ENCODE assay signal across 11 cellular contexts in genomic region chr2:237431372-237431771, GRCh38. TPM values are rescaled to one million over a fixed set of nuclear protein-coding genes. Genes with fewer than 3 reads are reported as not detected.
A peak's percentile ranks its signal among the peaks of the same experiment; 100 is the strongest.
DNase-seq lines count a peak whose midpoint lies in the region; TF ChIP-seq lines count a peak whose summit lies in the region.
"Had no signal": no experiment of that assay in that cellular context is flagged by ENCODE, and none has a peak within 500 bp of the region (broad histone marks: within the 10 kb centered on the region; RNA-seq: fewer than 3 reads in every experiment).

No MANE protein-coding gene starts in this region.

- peaks cover 5% of the 10 kb centered on the region for H3K27me3 Mint-ChIP-seq in activated T-helper 1 cell treated with anti-CD3 and anti-CD28 coated beads, Interleukin-12 subunit alpha, Interleukin-12 subunit beta, Interleukin-2, Interleukin-4 antibody, amounts not matched to agents 30 ng/mL and 10 ng/mL and 1 ng/mL, durations not matched to agents 14 hours and 24 hours and 36 hours (ENCODE audit: insufficient read depth)

- H3K4me3 ChIP-seq in AG10803 (ENCODE audit: low read length) (no peak overlapping the region), lower leg skin (ENCODE audit: low read depth, poor library complexity, severe bottlenecking) (no peak overlapping the region), suprapubic skin (no peak overlapping the region)
- H3K4me3 ChIP-seq: esophagus squamous epithelium had no signal

- peaks cover 19% of the 10 kb centered on the region for H3K4me1 ChIP-seq in suprapubic skin

- intact Hi-C loops in activated T-helper 1 cell treated with anti-CD3 and anti-CD28 coated beads, Interleukin-12 subunit alpha, Interleukin-12 subunit beta, Interleukin-2, Interleukin-4 antibody, amounts not matched to agents 30 ng/mL and 10 ng/mL and 1 ng/mL, durations not matched to agents 14 hours and 24 hours and 36 hours (cut with micrococcal nuclease) = loop anchor here (5.0 to 10.0 kb wide), 2 partner anchors 241 to 877 kb away; no protein-coding TSS in a partner anchor
- intact Hi-C loops in lower leg skin (cut with DNase I; ENCODE audit: low total_unique reads) = no loop called here

- H3K27ac Mint-ChIP-seq in activated T-helper 1 cell treated with anti-CD3 and anti-CD28 coated beads, Interleukin-12 subunit alpha, Interleukin-12 subunit beta, Interleukin-2, Interleukin-4 antibody, amounts not matched to agents 30 ng/mL and 10 ng/mL and 1 ng/mL, durations not matched to agents 14 hours and 24 hours and 36 hours = peak overlapping the region; percentile 93

- peak overlapping the region; percentile 49 for H3K4me3 Mint-ChIP-seq in activated T-helper 1 cell treated with anti-CD3 and anti-CD28 coated beads, Interleukin-12 subunit alpha, Interleukin-12 subunit beta, Interleukin-2, Interleukin-4 antibody, amounts not matched to agents 30 ng/mL and 10 ng/mL and 1 ng/mL, durations not matched to agents 14 hours and 24 hours and 36 hours

- H3K36me3 ChIP-seq in suprapubic skin = no peaks in the 10 kb centered on the region
- H3K36me3 ChIP-seq: esophagus squamous epithelium had no signal

- peaks cover 2% of the 10 kb centered on the region for H3K9me3 Mint-ChIP-seq in activated T-helper 1 cell treated with anti-CD3 and anti-CD28 coated beads, Interleukin-12 subunit alpha, Interleukin-12 subunit beta, Interleukin-2, Interleukin-4 antibody, amounts not matched to agents 30 ng/mL and 10 ng/mL and 1 ng/mL, durations not matched to agents 14 hours and 24 hours and 36 hours

- H3K27me3 ChIP-seq in suprapubic skin = peaks cover 15% of the 10 kb centered on the region

- peak; percentile 92 for DNase-seq in AG10803 (ENCODE audit: low read depth)
- DNase-seq in ELR (ENCODE audit: low read depth) = peak; percentile 96
- no peak for DNase-seq in activated T-helper 1 cell treated with anti-CD3 and anti-CD28 coated beads, Interleukin-12 subunit alpha, Interleukin-12 subunit beta, Interleukin-2, Interleukin-4 antibody, amounts not matched to agents 30 ng/mL and 10 ng/mL and 1 ng/mL, durations not matched to agents 14 hours and 24 hours and 36 hours (ENCODE audit: low spot score)
- DNase-seq in foreskin melanocyte = peak; percentile 39
- no peak for DNase-seq in lower leg skin (ENCODE audit: low spot score in 2 of 2)
- DNase-seq in activated CD4-positive, CD25-positive, alpha-beta regulatory T cell (lab: John Stamatoyannopoulos, UW) = no peak
- no peak for DNase-seq in suprapubic skin (ENCODE audit: low spot score in 2 of 2)
- no peak for DNase-seq in SKM-1 treated with dmso at 0.1 percent for 144 hours (lab: John Stamatoyannopoulos, UW; ENCODE audit: unreplicated experiment)
- DNase-seq: esophagus squamous epithelium, kidney, Right ventricle myocardium superior had no signal

- TF ChIP-seq CTCF in AG10803 (conservative IDR thresholded peaks at IDR 0.05; ENCODE audit: low read length) = peak; percentile 15; the same call in 1 of the 2 replicates
- TF ChIP-seq CTCF in lower leg skin (IDR thresholded peaks at IDR 0.05) = no peak
- no peak for TF ChIP-seq CTCF in suprapubic skin (IDR thresholded peaks at IDR 0.05)

- no peak overlapping the region for H3K27ac ChIP-seq in suprapubic skin
- H3K27ac ChIP-seq: esophagus squamous epithelium had no signal

- H3K9me3 ChIP-seq in suprapubic skin = no peaks in the 10 kb centered on the region
- H3K9me3 ChIP-seq: esophagus squamous epithelium had no signal

- TF ChIP-seq EP300 in suprapubic skin (IDR thresholded peaks at IDR 0.05) = no peak

- peaks cover 99% of the 10 kb centered on the region for H3K4me1 Mint-ChIP-seq in activated T-helper 1 cell treated with anti-CD3 and anti-CD28 coated beads, Interleukin-12 subunit alpha, Interleukin-12 subunit beta, Interleukin-2, Interleukin-4 antibody, amounts not matched to agents 30 ng/mL and 10 ng/mL and 1 ng/mL, durations not matched to agents 14 hours and 24 hours and 36 hours (ENCODE audit: low read depth)

- TF ChIP-seq POLR2A in lower leg skin (IDR thresholded peaks at IDR 0.05) (no peak), suprapubic skin (IDR thresholded peaks at IDR 0.05) (no peak)

- H3K36me3 Mint-ChIP-seq in activated T-helper 1 cell treated with anti-CD3 and anti-CD28 coated beads, Interleukin-12 subunit alpha, Interleukin-12 subunit beta, Interleukin-2, Interleukin-4 antibody, amounts not matched to agents 30 ng/mL and 10 ng/mL and 1 ng/mL, durations not matched to agents 14 hours and 24 hours and 36 hours (ENCODE audit: low read depth) = peaks cover 12% of the 10 kb centered on the region

- WGBS in lower leg skin, 2 donors = 85 to 92% methylated on average over 1 of the region's 1 CpG
- WGBS in suprapubic skin = 96% methylated on average over 1 of the region's 1 CpG

RNA-seq across cellular contexts. Expression of gene COL6A3, which starts 17.4 kb away (rescaled TPM):
- total RNA-seq in activated T-helper 1 cell treated with anti-CD3 and anti-CD28 coated beads, Interleukin-12 subunit alpha, Interleukin-12 subunit beta, Interleukin-2, Interleukin-4 antibody, amounts not matched to agents 30 ng/mL and 10 ng/mL and 1 ng/mL, durations not matched to agents 14 hours and 24 hours and 36 hours = 13.1 and 15.5 TPM in 2 replicates
- total RNA-seq in lower leg skin (100 to 1,000 TPM in 1 of 4 donors, 10 to 100 TPM in 3; 43.1 to 204 (median 62.4) TPM), suprapubic skin (10 to 100 TPM; 50.1 to 79.2 (median 66.3) TPM)

RNA-seq across cellular contexts. Expression of gene MLPH, which starts 55.7 kb away (rescaled TPM):
- not detected in 2 replicates for total RNA-seq in activated T-helper 1 cell treated with anti-CD3 and anti-CD28 coated beads, Interleukin-12 subunit alpha, Interleukin-12 subunit beta, Interleukin-2, Interleukin-4 antibody, amounts not matched to agents 30 ng/mL and 10 ng/mL and 1 ng/mL, durations not matched to agents 14 hours and 24 hours and 36 hours
- total RNA-seq in lower leg skin = 10 to 100 TPM; 13.3 to 37.9 (median 19.9) TPM
- total RNA-seq in suprapubic skin = 10 to 100 TPM in 3 of 4 donors, 1 to 10 TPM in 1; 8.8 to 41.1 (median 24.4) TPM

Comparison
In these comparisons a context has a peak if more than half of its experiments do, and no peak if none do; other contexts are left out.
1. DNase-seq: peak in AG10803 (single experiment), ELR (single experiment) and foreskin melanocyte (single experiment); none in activated T-helper 1 cell treated with anti-CD3 and anti-CD28 coated beads, Interleukin-12 subunit alpha, Interleukin-12 subunit beta, Interleukin-2, Interleukin-4 antibody, amounts not matched to agents 30 ng/mL and 10 ng/mL and 1 ng/mL, durations not matched to agents 14 hours and 24 hours and 36 hours (single experiment), lower leg skin (0 of 2), activated CD4-positive, CD25-positive, alpha-beta regulatory T cell (0 of 4), suprapubic skin (0 of 2) and SKM-1 treated with dmso at 0.1 percent for 144 hours (single experiment).